ENCODE assay signal across 1 cellular context in the genomic region with DNA sequence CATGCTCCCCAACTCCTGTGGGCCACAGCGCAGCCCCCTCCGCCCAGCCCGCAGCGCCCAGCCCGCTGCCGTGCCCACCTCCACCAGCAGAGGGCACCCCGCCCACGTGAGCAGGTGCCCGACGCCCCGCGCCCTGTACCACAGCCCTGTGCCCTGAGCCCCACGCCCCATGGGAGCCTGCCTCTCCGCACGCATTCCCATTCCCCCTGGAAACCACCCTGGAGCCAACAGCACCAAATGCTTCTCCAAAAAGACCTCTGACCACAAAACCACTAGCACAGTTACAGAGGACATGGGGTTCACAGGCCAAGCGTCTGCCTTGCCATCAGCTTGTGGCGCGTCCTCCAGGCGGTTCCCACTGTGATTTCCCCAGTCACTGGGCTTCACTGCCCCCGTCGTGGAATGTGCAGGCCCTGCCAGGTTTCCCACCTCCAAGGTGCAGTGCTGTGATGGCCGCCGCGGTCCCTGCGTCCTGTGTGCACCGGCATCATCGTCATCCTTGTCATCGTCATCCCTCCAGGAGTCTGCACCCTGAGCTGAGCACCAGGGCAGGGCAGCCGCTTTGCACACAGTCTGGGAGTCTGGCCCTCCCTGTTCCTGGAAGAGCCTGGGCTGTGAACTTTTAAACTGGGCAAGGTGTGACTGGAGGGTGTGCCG.
TF ChIP-seq lines count a peak whose summit lies in the region.

No MANE protein-coding gene starts in this region.

TF ChIP-seq in HepG2, 621 proteins besides CTCF, POLR2A, EP300 and RAD21 (continued from another document and continues in another):
- TF ChIP-seq, protein P1, sequence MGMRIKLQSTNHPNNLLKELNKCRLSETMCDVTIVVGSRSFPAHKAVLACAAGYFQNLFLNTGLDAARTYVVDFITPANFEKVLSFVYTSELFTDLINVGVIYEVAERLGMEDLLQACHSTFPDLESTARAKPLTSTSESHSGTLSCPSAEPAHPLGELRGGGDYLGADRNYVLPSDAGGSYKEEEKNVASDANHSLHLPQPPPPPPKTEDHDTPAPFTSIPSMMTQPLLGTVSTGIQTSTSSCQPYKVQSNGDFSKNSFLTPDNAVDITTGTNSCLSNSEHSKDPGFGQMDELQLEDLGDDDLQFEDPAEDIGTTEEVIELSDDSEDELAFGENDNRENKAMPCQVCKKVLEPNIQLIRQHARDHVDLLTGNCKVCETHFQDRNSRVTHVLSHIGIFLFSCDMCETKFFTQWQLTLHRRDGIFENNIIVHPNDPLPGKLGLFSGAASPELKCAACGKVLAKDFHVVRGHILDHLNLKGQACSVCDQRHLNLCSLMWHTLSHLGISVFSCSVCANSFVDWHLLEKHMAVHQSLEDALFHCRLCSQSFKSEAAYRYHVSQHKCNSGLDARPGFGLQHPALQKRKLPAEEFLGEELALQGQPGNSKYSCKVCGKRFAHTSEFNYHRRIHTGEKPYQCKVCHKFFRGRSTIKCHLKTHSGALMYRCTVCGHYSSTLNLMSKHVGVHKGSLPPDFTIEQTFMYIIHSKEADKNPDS (CRISPR knock-in tag; IDR thresholded peaks at IDR 0.05) = no peak
- TF ChIP-seq ZNF607 (CRISPR knock-in tag; IDR thresholded peaks at IDR 0.05; ENCODE audit: borderline replicate concordance) (0 out of 2 replicates have a peak, but pooled peaks have one; percentile 56), ZNF619 (CRISPR knock-in tag; IDR thresholded peaks at IDR 0.05) (0 out of 2 replicates have a peak, but pooled peaks have one; percentile 21), HOXA5 (CRISPR knock-in tag; IDR thresholded peaks at IDR 0.05) (no peak), ZNF768 (CRISPR knock-in tag; IDR thresholded peaks at IDR 0.05) (peak; percentile 17; the same call in 1 of the 2 replicates), HMG20A (CRISPR knock-in tag; IDR thresholded peaks at IDR 0.05; ENCODE audit: borderline replicate concordance) (no peak), TBX3 (IDR thresholded peaks at IDR 0.05; ENCODE audit: borderline replicate concordance) (no peak), ZSCAN12 (CRISPR knock-in tag; IDR thresholded peaks at IDR 0.05) (no peak), ZBTB7A (CRISPR knock-in tag; IDR thresholded peaks at IDR 0.05) (0 out of 2 replicates have a peak, but pooled peaks have one; percentile 44), THAP11 (CRISPR knock-in tag; IDR thresholded peaks at IDR 0.05) (0 out of 2 replicates have a peak, but pooled peaks have one; percentile 15), ZNF530 (CRISPR knock-in tag; IDR thresholded peaks at IDR 0.05; ENCODE audit: low read depth) (no peak), HINFP (CRISPR knock-in tag; IDR thresholded peaks at IDR 0.05; ENCODE audit: low read depth) (no peak), RBM39 (IDR thresholded peaks at IDR 0.05; ENCODE audit: low read depth, low read length, poor library complexity, severe bottlenecking) (peak; percentile 69), ZNF747 (CRISPR knock-in tag; IDR thresholded peaks at IDR 0.05; ENCODE audit: borderline replicate concordance) (no peak), ATAD3A (CRISPR knock-in tag; IDR thresholded peaks at IDR 0.05) (no peak), KDM2A (CRISPR knock-in tag; IDR thresholded peaks at IDR 0.05; ENCODE audit: borderline replicate concordance, low read depth) (peak; percentile 56; the same call in 1 of the 2 replicates), HMGXB4 (CRISPR knock-in tag; IDR thresholded peaks at IDR 0.05; ENCODE audit: borderline replicate concordance in 1 of 2, low read depth in 1 of 2) (peak in 1 of 2 experiments; percentile 46; a peak in 2 of 4 replicates), ZBTB38 (CRISPR knock-in tag; IDR thresholded peaks at IDR 0.05) (peak; percentile 36; the same call in 1 of the 2 replicates), NONO (IDR thresholded peaks at IDR 0.05) (no peak), NONO (CRISPR knock-in tag; conservative IDR thresholded peaks at IDR 0.05) (0 out of 2 replicates have a peak, but pooled peaks have one; percentile 40), TOE1 (CRISPR knock-in tag; IDR thresholded peaks at IDR 0.05) (no peak), SOX6 (IDR thresholded peaks at IDR 0.05) (no peak), SOX6 (CRISPR knock-in tag; IDR thresholded peaks at IDR 0.05) (0 out of 2 replicates have a peak, but pooled peaks have one; percentile 13), ZBTB20 (CRISPR knock-in tag; IDR thresholded peaks at IDR 0.05; ENCODE audit: borderline replicate concordance, low read depth) (no peak), PATZ1 (CRISPR knock-in tag; IDR thresholded peaks at IDR 0.05) (peak; percentile 54; the same call in 1 of the 2 replicates), FOXO1 (CRISPR knock-in tag; IDR thresholded peaks at IDR 0.05) (0 out of 2 replicates have a peak, but pooled peaks have one; percentile 38), TCF7 (IDR thresholded peaks at IDR 0.05; ENCODE audit: low read depth) (no peak), SCMH1 (CRISPR knock-in tag; IDR thresholded peaks at IDR 0.05; ENCODE audit: borderline replicate concordance) (no peak), MED8 (CRISPR knock-in tag; IDR thresholded peaks at IDR 0.05; ENCODE audit: insufficient replicate concordance) (no peak), ZNF878 (CRISPR knock-in tag; IDR thresholded peaks at IDR 0.05) (no peak), TFDP1 (CRISPR knock-in tag; IDR thresholded peaks at IDR 0.05; ENCODE audit: borderline replicate concordance) (peak; percentile 29; the same call in 1 of the 2 replicates), ZNF543 (CRISPR knock-in tag; IDR thresholded peaks at IDR 0.05) (no peak), NAIF1 (CRISPR knock-in tag; IDR thresholded peaks at IDR 0.05; ENCODE audit: borderline replicate concordance) (no peak), ZNF253 (CRISPR knock-in tag; IDR thresholded peaks at IDR 0.05; ENCODE audit: borderline replicate concordance) (0 out of 2 replicates have a peak, but pooled peaks have one; percentile 41), NFKB2 (CRISPR knock-in tag; IDR thresholded peaks at IDR 0.05; ENCODE audit: borderline replicate concordance) (peak; percentile 17; the same call in 1 of the 2 replicates), TP53 (CRISPR knock-in tag; conservative IDR thresholded peaks at IDR 0.05) (no peak), MEIS2 (CRISPR knock-in tag; IDR thresholded peaks at IDR 0.05) (0 out of 2 replicates have a peak, but pooled peaks have one; percentile 14), XRCC5 (optimal IDR thresholded peaks at IDR 0.05; ENCODE audit: low read length) (no peak), MAZ (IDR thresholded peaks at IDR 0.05; ENCODE audit: borderline replicate concordance, low read depth, low read length) (no peak), MAZ (CRISPR knock-in tag; IDR thresholded peaks at IDR 0.05; ENCODE audit: low read depth) (peak; percentile 17; the same call in 1 of the 2 replicates), FOXK2 (IDR thresholded peaks at IDR 0.05) (no peak)
- TF ChIP-seq, protein P2, sequence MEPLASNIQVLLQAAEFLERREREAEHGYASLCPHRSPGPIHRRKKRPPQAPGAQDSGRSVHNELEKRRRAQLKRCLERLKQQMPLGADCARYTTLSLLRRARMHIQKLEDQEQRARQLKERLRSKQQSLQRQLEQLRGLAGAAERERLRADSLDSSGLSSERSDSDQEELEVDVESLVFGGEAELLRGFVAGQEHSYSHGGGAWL (CRISPR knock-in tag; IDR thresholded peaks at IDR 0.05) = 0 out of 2 replicates have a peak, but pooled peaks have one; percentile 37
- TF ChIP-seq, protein P3, sequence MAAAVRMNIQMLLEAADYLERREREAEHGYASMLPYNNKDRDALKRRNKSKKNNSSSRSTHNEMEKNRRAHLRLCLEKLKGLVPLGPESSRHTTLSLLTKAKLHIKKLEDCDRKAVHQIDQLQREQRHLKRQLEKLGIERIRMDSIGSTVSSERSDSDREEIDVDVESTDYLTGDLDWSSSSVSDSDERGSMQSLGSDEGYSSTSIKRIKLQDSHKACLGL (CRISPR knock-in tag; IDR thresholded peaks at IDR 0.05) = no peak
- TF ChIP-seq, protein P4, sequence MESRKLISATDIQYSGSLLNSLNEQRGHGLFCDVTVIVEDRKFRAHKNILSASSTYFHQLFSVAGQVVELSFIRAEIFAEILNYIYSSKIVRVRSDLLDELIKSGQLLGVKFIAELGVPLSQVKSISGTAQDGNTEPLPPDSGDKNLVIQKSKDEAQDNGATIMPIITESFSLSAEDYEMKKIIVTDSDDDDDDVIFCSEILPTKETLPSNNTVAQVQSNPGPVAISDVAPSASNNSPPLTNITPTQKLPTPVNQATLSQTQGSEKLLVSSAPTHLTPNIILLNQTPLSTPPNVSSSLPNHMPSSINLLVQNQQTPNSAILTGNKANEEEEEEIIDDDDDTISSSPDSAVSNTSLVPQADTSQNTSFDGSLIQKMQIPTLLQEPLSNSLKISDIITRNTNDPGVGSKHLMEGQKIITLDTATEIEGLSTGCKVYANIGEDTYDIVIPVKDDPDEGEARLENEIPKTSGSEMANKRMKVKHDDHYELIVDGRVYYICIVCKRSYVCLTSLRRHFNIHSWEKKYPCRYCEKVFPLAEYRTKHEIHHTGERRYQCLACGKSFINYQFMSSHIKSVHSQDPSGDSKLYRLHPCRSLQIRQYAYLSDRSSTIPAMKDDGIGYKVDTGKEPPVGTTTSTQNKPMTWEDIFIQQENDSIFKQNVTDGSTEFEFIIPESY (CRISPR knock-in tag; IDR thresholded peaks at IDR 0.05) = peak; percentile 37
- TF ChIP-seq, protein P5, sequence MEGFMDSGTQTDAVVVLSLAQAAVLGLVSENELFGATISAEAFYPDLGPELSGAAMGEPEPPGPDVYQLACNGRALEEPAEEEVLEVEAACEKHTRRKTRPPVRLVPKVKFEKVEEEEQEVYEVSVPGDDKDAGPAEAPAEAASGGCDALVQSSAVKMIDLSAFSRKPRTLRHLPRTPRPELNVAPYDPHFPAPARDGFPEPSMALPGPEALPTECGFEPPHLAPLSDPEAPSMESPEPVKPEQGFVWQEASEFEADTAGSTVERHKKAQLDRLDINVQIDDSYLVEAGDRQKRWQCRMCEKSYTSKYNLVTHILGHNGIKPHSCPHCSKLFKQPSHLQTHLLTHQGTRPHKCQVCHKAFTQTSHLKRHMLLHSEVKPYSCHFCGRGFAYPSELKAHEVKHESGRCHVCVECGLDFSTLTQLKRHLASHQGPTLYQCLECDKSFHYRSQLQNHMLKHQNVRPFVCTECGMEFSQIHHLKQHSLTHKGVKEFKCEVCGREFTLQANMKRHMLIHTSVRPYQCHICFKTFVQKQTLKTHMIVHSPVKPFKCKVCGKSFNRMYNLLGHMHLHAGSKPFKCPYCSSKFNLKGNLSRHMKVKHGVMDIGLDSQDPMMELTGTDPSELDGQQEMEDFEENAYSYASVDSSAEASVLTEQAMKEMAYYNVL (CRISPR knock-in tag; IDR thresholded peaks at IDR 0.05; ENCODE audit: borderline replicate concordance) = peak; percentile 64; the same call in 1 of the 2 replicates
